Comparison of ENCODE assay signal across 1 cellular context in the genomic region with DNA sequence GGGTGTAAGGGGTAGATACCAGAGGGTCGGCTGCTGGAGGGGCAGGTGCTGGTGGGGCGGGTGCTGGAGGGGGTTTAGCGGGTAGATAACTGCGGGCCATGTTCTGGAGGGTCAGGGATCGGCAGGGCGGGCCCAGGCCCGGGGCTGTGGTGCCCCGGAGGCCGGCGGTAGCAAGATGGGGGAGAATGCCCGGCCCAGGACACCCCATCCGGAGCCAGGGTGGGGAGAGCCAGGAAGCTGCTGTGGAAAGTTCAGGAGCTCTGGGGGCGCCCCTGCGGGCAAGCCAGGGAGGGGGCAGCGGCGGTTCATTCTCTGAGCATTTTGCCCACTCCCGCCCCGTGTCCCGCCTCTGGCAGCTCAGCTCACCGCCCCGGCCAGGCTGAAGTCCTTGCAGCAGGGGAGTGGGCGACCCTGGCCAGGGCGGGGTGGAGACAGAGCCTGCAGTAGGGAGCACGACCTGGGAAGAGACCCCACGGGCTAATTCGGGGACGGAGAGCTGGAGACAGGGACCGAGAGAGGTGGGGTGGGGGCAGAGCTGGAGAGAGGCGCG.
TF ChIP-seq lines count a peak whose summit lies in the region.

No MANE protein-coding gene starts in this region.

TF ChIP-seq in endothelial cell of umbilical vein, 7 proteins besides CTCF, POLR2A, EP300 and RAD21 (continued from another document):
- TF ChIP-seq, protein P1, sequence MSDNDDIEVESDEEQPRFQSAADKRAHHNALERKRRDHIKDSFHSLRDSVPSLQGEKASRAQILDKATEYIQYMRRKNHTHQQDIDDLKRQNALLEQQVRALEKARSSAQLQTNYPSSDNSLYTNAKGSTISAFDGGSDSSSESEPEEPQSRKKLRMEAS (IDR thresholded peaks at IDR 0.05; ENCODE audit: insufficient read depth, insufficient read length), result no peak
